ENCODE assay signal across 2 cellular contexts in genomic region chr6:89047473-89047872, GRCh38.
TF ChIP-seq lines count a peak whose summit lies in the region.

No MANE protein-coding gene starts in this region.

TF ChIP-seq in IMR-90, 13 proteins besides CTCF, POLR2A, EP300 and RAD21 (continued from another document):
- TF ChIP-seq, protein P1, sequence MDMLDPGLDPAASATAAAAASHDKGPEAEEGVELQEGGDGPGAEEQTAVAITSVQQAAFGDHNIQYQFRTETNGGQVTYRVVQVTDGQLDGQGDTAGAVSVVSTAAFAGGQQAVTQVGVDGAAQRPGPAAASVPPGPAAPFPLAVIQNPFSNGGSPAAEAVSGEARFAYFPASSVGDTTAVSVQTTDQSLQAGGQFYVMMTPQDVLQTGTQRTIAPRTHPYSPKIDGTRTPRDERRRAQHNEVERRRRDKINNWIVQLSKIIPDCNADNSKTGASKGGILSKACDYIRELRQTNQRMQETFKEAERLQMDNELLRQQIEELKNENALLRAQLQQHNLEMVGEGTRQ (IDR thresholded peaks at IDR 0.05; ENCODE audit: low read depth, low read length) = no peak
- TF ChIP-seq MAFK (IDR thresholded peaks at IDR 0.05; ENCODE audit: low read depth, low read length) = no peak
- no peak for TF ChIP-seq BHLHE40 (IDR thresholded peaks at IDR 0.05; ENCODE audit: low read depth, low read length)
- TF ChIP-seq CHD1 (IDR thresholded peaks at IDR 0.05; ENCODE audit: low read depth, low read length) = no peak
- TF ChIP-seq RCOR1 (IDR thresholded peaks at IDR 0.05; ENCODE audit: insufficient replicate concordance, low read length) = no peak
- TF ChIP-seq MXI1 (IDR thresholded peaks at IDR 0.05; ENCODE audit: borderline replicate concordance, low read depth, low read length) = no peak
TF ChIP-seq in IMR-90: peak in this region for 0.

TF ChIP-seq in SK-N-SH treated with all-trans-retinoic acid at 6 μM for 48 hours, 23 proteins besides CTCF, POLR2A, EP300 and RAD21 (continued from another document):
- TF ChIP-seq, protein P2, sequence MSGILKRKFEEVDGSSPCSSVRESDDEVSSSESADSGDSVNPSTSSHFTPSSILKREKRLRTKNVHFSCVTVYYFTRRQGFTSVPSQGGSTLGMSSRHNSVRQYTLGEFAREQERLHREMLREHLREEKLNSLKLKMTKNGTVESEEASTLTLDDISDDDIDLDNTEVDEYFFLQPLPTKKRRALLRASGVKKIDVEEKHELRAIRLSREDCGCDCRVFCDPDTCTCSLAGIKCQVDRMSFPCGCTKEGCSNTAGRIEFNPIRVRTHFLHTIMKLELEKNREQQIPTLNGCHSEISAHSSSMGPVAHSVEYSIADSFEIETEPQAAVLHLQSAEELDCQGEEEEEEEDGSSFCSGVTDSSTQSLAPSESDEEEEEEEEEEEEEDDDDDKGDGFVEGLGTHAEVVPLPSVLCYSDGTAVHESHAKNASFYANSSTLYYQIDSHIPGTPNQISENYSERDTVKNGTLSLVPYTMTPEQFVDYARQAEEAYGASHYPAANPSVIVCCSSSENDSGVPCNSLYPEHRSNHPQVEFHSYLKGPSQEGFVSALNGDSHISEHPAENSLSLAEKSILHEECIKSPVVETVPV (CRISPR knock-in tag; IDR thresholded peaks at IDR 0.05) = no peak
- TF ChIP-seq CSDC2 (CRISPR knock-in tag; IDR thresholded peaks at IDR 0.05) = no peak
- TF ChIP-seq, protein P3, sequence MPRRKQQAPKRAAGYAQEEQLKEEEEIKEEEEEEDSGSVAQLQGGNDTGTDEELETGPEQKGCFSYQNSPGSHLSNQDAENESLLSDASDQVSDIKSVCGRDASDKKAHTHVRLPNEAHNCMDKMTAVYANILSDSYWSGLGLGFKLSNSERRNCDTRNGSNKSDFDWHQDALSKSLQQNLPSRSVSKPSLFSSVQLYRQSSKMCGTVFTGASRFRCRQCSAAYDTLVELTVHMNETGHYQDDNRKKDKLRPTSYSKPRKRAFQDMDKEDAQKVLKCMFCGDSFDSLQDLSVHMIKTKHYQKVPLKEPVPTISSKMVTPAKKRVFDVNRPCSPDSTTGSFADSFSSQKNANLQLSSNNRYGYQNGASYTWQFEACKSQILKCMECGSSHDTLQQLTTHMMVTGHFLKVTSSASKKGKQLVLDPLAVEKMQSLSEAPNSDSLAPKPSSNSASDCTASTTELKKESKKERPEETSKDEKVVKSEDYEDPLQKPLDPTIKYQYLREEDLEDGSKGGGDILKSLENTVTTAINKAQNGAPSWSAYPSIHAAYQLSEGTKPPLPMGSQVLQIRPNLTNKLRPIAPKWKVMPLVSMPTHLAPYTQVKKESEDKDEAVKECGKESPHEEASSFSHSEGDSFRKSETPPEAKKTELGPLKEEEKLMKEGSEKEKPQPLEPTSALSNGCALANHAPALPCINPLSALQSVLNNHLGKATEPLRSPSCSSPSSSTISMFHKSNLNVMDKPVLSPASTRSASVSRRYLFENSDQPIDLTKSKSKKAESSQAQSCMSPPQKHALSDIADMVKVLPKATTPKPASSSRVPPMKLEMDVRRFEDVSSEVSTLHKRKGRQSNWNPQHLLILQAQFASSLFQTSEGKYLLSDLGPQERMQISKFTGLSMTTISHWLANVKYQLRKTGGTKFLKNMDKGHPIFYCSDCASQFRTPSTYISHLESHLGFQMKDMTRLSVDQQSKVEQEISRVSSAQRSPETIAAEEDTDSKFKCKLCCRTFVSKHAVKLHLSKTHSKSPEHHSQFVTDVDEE (CRISPR knock-in tag; IDR thresholded peaks at IDR 0.05) = no peak
- TF ChIP-seq, protein P4, sequence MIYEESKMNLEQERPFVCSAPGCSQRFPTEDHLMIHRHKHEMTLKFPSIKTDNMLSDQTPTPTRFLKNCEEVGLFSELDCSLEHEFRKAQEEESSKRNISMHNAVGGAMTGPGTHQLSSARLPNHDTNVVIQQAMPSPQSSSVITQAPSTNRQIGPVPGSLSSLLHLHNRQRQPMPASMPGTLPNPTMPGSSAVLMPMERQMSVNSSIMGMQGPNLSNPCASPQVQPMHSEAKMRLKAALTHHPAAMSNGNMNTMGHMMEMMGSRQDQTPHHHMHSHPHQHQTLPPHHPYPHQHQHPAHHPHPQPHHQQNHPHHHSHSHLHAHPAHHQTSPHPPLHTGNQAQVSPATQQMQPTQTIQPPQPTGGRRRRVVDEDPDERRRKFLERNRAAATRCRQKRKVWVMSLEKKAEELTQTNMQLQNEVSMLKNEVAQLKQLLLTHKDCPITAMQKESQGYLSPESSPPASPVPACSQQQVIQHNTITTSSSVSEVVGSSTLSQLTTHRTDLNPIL (CRISPR knock-in tag; IDR thresholded peaks at IDR 0.05; ENCODE audit: low read depth) = no peak
